32 cellular contexts compared by ENCODE assay signal in the genomic region with DNA sequence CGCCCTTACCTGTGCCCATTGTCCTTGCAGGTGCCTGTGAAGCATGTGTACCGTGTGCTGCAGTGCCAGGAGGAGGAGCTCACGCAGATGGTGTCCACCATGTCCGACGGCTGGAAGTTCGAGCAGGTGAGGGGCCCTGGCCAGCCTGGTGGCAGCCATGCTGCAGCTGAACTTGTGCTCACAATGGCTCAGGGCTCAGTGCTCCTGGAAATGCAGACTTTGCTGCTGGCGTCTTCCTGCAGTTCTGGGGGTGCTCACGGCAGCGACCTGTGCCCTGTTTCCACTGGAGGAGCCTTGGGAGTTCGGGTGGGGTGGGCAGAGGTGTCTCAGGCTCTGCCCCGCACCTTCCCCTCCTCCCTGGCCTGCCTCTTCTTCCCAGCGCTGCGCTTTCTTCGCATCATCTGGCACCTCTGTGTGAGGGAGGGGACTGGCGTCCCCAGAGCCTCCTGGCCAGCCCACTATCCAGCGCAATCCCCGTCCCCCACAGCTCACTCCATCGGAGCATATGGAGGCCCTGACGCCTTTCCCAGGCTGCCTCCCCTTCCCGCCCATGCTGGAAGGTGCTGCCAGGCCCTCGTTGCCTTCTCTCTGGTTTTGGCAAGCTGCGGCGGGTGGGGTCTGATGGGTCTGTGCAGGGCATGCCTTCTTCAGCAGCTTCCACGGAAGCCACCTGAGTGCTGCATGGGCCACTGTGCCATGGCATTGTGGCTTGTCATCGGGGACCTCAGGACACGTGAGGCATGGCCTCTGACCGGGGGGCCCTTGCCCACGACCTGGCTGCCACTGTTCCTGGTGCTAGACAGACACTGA.
"Had no signal": no experiment of that assay in that cellular context is flagged by ENCODE, and none has a peak within 500 bp of the region (broad histone marks: within the 10 kb centered on the region; RNA-seq: fewer than 3 reads in every experiment).

No MANE protein-coding gene starts in this region.

- H3K4me1 ChIP-seq: foreskin keratinocyte, lower lobe of right lung, sigmoid colon, upper lobe of left lung, vagina had no signal

- ATAC-seq: esophagus mucosa; foreskin keratinocyte; left lobe of liver; lower lobe of right lung; natural killer cell treated with Interleukin-12 subunit alpha and Interleukin-12 subunit beta and Interleukin-15 and Interleukin-18, amount 100 ng/mL, for 72 hours; stimulated activated memory B cell treated with anti-CD40 and anti-IgM and Interleukin-4, amounts not matched to agents 10 μg/mL and 1 μg/mL and 100 μg/mL, for 72 hours; stimulated activated naive CD8-positive, alpha-beta T cell treated with anti-CD3 and anti-CD28 coated beads, Interleukin-15, amount 100 ng/mL, for 72 hours; T-helper 17 cell; WTC11 had no signal

- DNase-seq: activated CD4-positive, alpha-beta memory T cell treated with anti-CD3 and anti-CD28 coated beads, Interleukin-2, amount 10 ng/mL, durations not matched to agents 7 days and 5 days; activated CD4-positive, alpha-beta T cell treated with anti-CD3 and anti-CD28 coated beads for 1 hour; activated CD4-positive, alpha-beta T cell treated with anti-CD3 and anti-CD28 coated beads, Interleukin-2, amount 10 ng/mL, durations not matched to agents 7 days and 5 days; activated CD8-positive, alpha-beta memory T cell treated with anti-CD3 and anti-CD28 coated beads, Interleukin-2, amount 50 U/mL, for 48 hours; activated gamma-delta T cell; activated naive CD4-positive, alpha-beta T cell treated with anti-CD3 and anti-CD28 coated beads, Interleukin-2, amount 10 ng/mL, durations not matched to agents 7 days and 5 days; activated naive CD8-positive, alpha-beta T cell treated with anti-CD3 and anti-CD28 coated beads, Interleukin-2, amount 10 ng/mL, durations not matched to agents 7 days and 5 days; activated T-cell treated with anti-CD3 and anti-CD28 coated beads, Interleukin-2, amount 50 U/mL, for 24 hours; brain microvascular endothelial cell; endodermal cell; foreskin keratinocyte; kidney glomerular epithelial cell; lower lobe of right lung; mesendoderm; sigmoid colon; stimulated activated CD4-positive, alpha-beta T cell treated with anti-CD3 and anti-CD28 coated beads, Interleukin-1b, Interleukin-23, amount 100 ng/mL, for 48 hours; stimulated activated CD4-positive, alpha-beta T cell treated with anti-CD3 and anti-CD28 coated beads, Interleukin-4, amount 100 ng/mL, for 4 hours; stimulated activated CD8-positive, alpha-beta memory T cell treated with anti-CD3 and anti-CD28 coated beads, Interleukin-4, amount 100 ng/mL, for 48 hours; stimulated activated naive CD8-positive, alpha-beta T cell treated with anti-CD3 and anti-CD28 coated beads, Interleukin-15, amount 100 ng/mL, for 72 hours; substantia nigra; T-helper 17 cell; thyroid gland had no signal

- H3K9me3 ChIP-seq: heart right ventricle, lower lobe of right lung, sigmoid colon, thyroid gland, upper lobe of left lung, vagina had no signal

- H3K4me3 ChIP-seq: heart right ventricle, lower lobe of right lung, sigmoid colon, smooth muscle cell, thyroid gland, upper lobe of left lung, vagina had no signal

- H3K27ac ChIP-seq: brain microvascular endothelial cell, foreskin keratinocyte, lower lobe of right lung, sigmoid colon, thyroid gland, upper lobe of left lung, vagina had no signal

- H3K27me3 ChIP-seq: brain microvascular endothelial cell, foreskin keratinocyte, heart right ventricle, sigmoid colon, thyroid gland, upper lobe of left lung, vagina had no signal

- FAIRE-seq: astrocyte had no signal
